ENCODE assay signal across 1 cellular context in genomic region chr1:211258310-211258755, GRCh38.
TF ChIP-seq lines count a peak whose summit lies in the region.

No MANE protein-coding gene starts in this region.

TF ChIP-seq in SK-N-SH treated with all-trans-retinoic acid at 6 μM for 48 hours, 23 proteins besides CTCF, POLR2A, EP300 and RAD21 (continued from another document):
- TF ChIP-seq POU6F1 (CRISPR knock-in tag; IDR thresholded peaks at IDR 0.05; ENCODE audit: borderline replicate concordance, low read depth): no peak
- TF ChIP-seq PPARA (CRISPR knock-in tag; IDR thresholded peaks at IDR 0.05; ENCODE audit: borderline replicate concordance): no peak
- TF ChIP-seq TOX (CRISPR knock-in tag; IDR thresholded peaks at IDR 0.05; ENCODE audit: borderline replicate concordance): no peak
- no peak for TF ChIP-seq ZNF565 (CRISPR knock-in tag; conservative IDR thresholded peaks at IDR 0.05; ENCODE audit: low read depth)
- no peak for TF ChIP-seq BACH2 (CRISPR knock-in tag; IDR thresholded peaks at IDR 0.05; ENCODE audit: borderline replicate concordance)
